Comparison of ENCODE assay signal across 8 cellular contexts in the genomic region with DNA sequence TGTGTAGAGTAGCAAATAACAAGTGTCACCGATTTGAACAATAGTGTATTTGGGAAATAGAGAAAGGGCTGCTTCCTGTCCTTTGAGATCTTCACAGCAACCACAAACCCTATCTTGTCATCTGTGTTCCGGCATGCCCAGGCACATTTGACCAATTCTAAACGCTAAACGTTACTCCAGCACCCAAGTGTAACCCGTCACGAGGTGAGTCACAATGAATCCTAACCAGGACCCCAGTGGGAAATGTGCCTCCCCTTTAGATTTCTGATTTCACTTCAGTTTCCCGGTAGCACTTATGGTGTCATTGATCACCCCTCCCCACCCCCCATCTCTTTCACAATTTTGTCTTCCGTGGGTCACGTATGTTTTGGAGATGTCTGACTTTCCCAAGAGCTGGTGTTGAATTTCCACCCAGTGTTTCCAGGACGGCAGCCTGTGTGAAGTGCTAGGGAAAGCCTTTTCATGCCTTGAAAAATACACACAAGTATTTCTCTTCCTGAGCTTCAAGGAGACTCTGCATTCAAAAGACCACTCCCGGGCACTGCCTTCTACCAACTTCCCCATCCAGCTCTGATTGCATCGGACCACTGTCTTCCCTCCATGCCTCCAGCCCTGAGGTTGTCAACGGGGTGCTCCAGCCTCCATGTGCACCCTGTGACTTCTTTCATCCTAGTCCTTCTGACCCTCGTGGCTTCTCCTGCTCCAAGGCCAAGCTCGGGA. TPM values are rescaled to one million over a fixed set of nuclear protein-coding genes. Genes with fewer than 3 reads are reported as not detected.
A peak's percentile ranks its signal among the peaks of the same experiment; 100 is the strongest.
DNase-seq lines count a peak whose midpoint lies in the region; ATAC-seq and TF ChIP-seq lines count a peak whose summit lies in the region.

No MANE protein-coding gene starts in this region.

- H3K27me3 ChIP-seq in GM06990 (replicated peaks; ENCODE audit: control insufficient read depth, insufficient read depth, low read length): no peaks in the 10 kb centered on the region
- no peaks in the 10 kb centered on the region for H3K27me3 ChIP-seq in RWPE2 (ENCODE audit: insufficient read depth, poor library complexity, severe bottlenecking)
- no peaks in the 10 kb centered on the region for H3K27me3 ChIP-seq in smooth muscle cell (ENCODE audit: low read depth)
- no peaks in the 10 kb centered on the region for H3K27me3 ChIP-seq in gastrocnemius medialis

- H3K4me3 ChIP-seq in GM06990 (replicated peaks; ENCODE audit: low read depth, low read length): peak overlapping the region; percentile 15
- no peak overlapping the region for H3K4me3 ChIP-seq in RWPE2 (ENCODE audit: severe bottlenecking)
- H3K4me3 ChIP-seq in smooth muscle cell: no peak overlapping the region
- H3K4me3 ChIP-seq in gastrocnemius medialis: no peak overlapping the region

- intact Hi-C loops in Calu3 (cut with micrococcal nuclease; ENCODE audit: unreplicated experiment) (no loop called here), gastrocnemius medialis (cut with DNase I; ENCODE audit: low total_unique reads) (no loop called here)

- H2AFZ ChIP-seq in smooth muscle cell (ENCODE audit: low read depth): no peak overlapping the region

- peak; percentile 56 for DNase-seq in GM06990 (ENCODE audit: extremely low read depth, insufficient read length)
- no peak for DNase-seq in RWPE2 (ENCODE audit: low spot score)
- peak; percentile 39 to 42 (median 40) for DNase-seq in immature natural killer cell
- no peak for DNase-seq in smooth muscle cell (lab: John Stamatoyannopoulos, UW; ENCODE audit: unreplicated experiment)
- no peak for DNase-seq in Calu3
- no peak for DNase-seq in NCI-H524 treated with DMSO at 0.1 percent for 48 hours (lab: John Stamatoyannopoulos, UW)
- DNase-seq in gastrocnemius medialis: no peak

- no peak for TF ChIP-seq CTCF in GM06990 (IDR thresholded peaks at IDR 0.05; ENCODE audit: insufficient read depth, low read length, poor library complexity, severe bottlenecking)
- no peak for TF ChIP-seq CTCF in RWPE2 (IDR thresholded peaks at IDR 0.05; ENCODE audit: poor library complexity, severe bottlenecking)
- TF ChIP-seq CTCF in smooth muscle cell (IDR thresholded peaks at IDR 0.05; ENCODE audit: borderline replicate concordance, insufficient read depth, poor library complexity, severe bottlenecking): no peak
- no peak for TF ChIP-seq CTCF in Calu3 (IDR thresholded peaks at IDR 0.05; ENCODE audit: unreplicated experiment)
- no peak for TF ChIP-seq CTCF in gastrocnemius medialis (IDR thresholded peaks at IDR 0.05 in 4 of 5, conservative IDR thresholded peaks at IDR 0.05 in 1 of 5)

- peaks cover 0 to 4% (median 1%) of the 10 kb centered on the region in 3 donors for H3K27me3 Mint-ChIP-seq in immature natural killer cell (ENCODE audit: low read depth in 3 of 3)
- H3K27me3 Mint-ChIP-seq in Calu3 (ENCODE audit: unreplicated experiment): no peaks in the 10 kb centered on the region

- no peak overlapping the region for H3K9ac ChIP-seq in smooth muscle cell (ENCODE audit: low read depth)

- CTCF ChIA-PET in Calu3 (lab: Charles Lee): no interaction called here

- peak overlapping the region; percentile 72 to 84 (median 80) for H3K4me3 Mint-ChIP-seq in immature natural killer cell
- H3K4me3 Mint-ChIP-seq in Calu3 (ENCODE audit: low read depth, unreplicated experiment): no peak overlapping the region

- H3K79me2 ChIP-seq in smooth muscle cell (ENCODE audit: low read depth): no peaks in the 10 kb centered on the region

- no peaks in the 10 kb centered on the region for H3F3A ChIP-seq in smooth muscle cell (ENCODE audit: low read depth)

- H3K27ac ChIP-seq in RWPE2 (ENCODE audit: poor library complexity, severe bottlenecking) (peak overlapping the region; percentile 47), smooth muscle cell (ENCODE audit: low read depth) (no peak overlapping the region), gastrocnemius medialis (no peak overlapping the region)

- H3K4me2 ChIP-seq in smooth muscle cell: no peak overlapping the region

- H3K27ac Mint-ChIP-seq in immature natural killer cell (peak overlapping the region; percentile 38 to 90 (median 79)), Calu3 (ENCODE audit: unreplicated experiment) (no peak overlapping the region)

- H3K9me3 ChIP-seq in RWPE2 (ENCODE audit: severe bottlenecking) (no peaks in the 10 kb centered on the region), smooth muscle cell (replicated peaks; ENCODE audit: low read depth) (no peaks in the 10 kb centered on the region), gastrocnemius medialis (no peaks in the 10 kb centered on the region)

- TF ChIP-seq POLR2A in gastrocnemius medialis (IDR thresholded peaks at IDR 0.05): no peak

- no peaks in the 10 kb centered on the region for H3K9me3 Mint-ChIP-seq in immature natural killer cell
- H3K9me3 Mint-ChIP-seq in Calu3 (ENCODE audit: low read depth, unreplicated experiment): peaks cover 2% of the 10 kb centered on the region

- in situ Hi-C loops in gastrocnemius medialis (cut with MboI; ENCODE audit: low sequenced_read_pairs in 4 of 4): loop anchor here in 1 of 4 donors (10.0 kb wide), 1 partner anchor 58 kb away; no protein-coding TSS in a partner anchor

- peaks cover 15% of the 10 kb centered on the region for H3K4me1 ChIP-seq in RWPE2 (ENCODE audit: insufficient read depth, poor library complexity, severe bottlenecking)
- no peaks in the 10 kb centered on the region for H3K4me1 ChIP-seq in smooth muscle cell (ENCODE audit: low read depth)
- no peaks in the 10 kb centered on the region for H3K4me1 ChIP-seq in gastrocnemius medialis

- BruUV-seq in Calu3 (replicated peaks; lab: Mats Ljungman, UMichigan): no TSS peak

- 85% methylated on average over 15 of the region's 15 CpGs for WGBS in smooth muscle cell (ENCODE audit: low lambda C conversion rate)

- H3K4me1 Mint-ChIP-seq in immature natural killer cell (peaks cover 30 to 33% of the 10 kb centered on the region in 2 donors), Calu3 (ENCODE audit: low read depth, unreplicated experiment) (no peaks in the 10 kb centered on the region)

- peak; percentile 82 for ATAC-seq in GM21723 (IDR thresholded peaks at IDR 0.05; ENCODE audit: unreplicated experiment)
- ATAC-seq in RWPE2 (ENCODE audit: low read depth): peak; percentile 71
- ATAC-seq in gastrocnemius medialis: no peak

- H3K36me3 ChIP-seq in GM06990 (ENCODE audit: control insufficient read depth, insufficient read depth, low read length) (no peaks in the 10 kb centered on the region), RWPE2 (ENCODE audit: low read depth) (no peaks in the 10 kb centered on the region), smooth muscle cell (ENCODE audit: low read depth) (no peaks in the 10 kb centered on the region), gastrocnemius medialis (no peaks in the 10 kb centered on the region)

- H4K20me1 ChIP-seq in smooth muscle cell (ENCODE audit: low read depth): no peaks in the 10 kb centered on the region

- H3K36me3 Mint-ChIP-seq in immature natural killer cell: peaks cover 0 to 3% (median 0%) of the 10 kb centered on the region in 3 donors
- no peaks in the 10 kb centered on the region for H3K36me3 Mint-ChIP-seq in Calu3 (ENCODE audit: insufficient read depth, unreplicated experiment)

RNA-seq across cellular contexts. Expression of gene C11orf24, which starts 10.5 kb away (rescaled TPM):
- polyA plus RNA-seq in immature natural killer cell: 10 to 100 TPM; 10.4 to 27.1 (median 12.6) TPM
- 48.6 and 58.1 TPM in 2 replicates for total RNA-seq in smooth muscle cell
- polyA plus RNA-seq in smooth muscle cell: 94.1 and 97.5 TPM in 2 replicates
- total RNA-seq in Calu3 (2022): 46.3 and 52.3 TPM in 2 replicates
- total RNA-seq in gastrocnemius medialis: 10 to 100 TPM in 2 of 4 donors, 1 to 10 TPM in 2; 8.1 to 19.3 (median 10.6) TPM

RNA-seq across cellular contexts. Expression of gene LRP5, which starts 30.1 kb away (rescaled TPM):
- 1 to 10 TPM in 1 of 3 donors, under 1 TPM in 2; 0.03 to 1.2 (median 0.66) TPM for polyA plus RNA-seq in immature natural killer cell
- total RNA-seq in smooth muscle cell: 16.1 and 17.7 TPM in 2 replicates
- 26.5 and 26.6 TPM in 2 replicates for polyA plus RNA-seq in smooth muscle cell
- 64.8 and 82.0 TPM in 2 replicates for total RNA-seq in Calu3 (2022)
- total RNA-seq in gastrocnemius medialis: 10 to 100 TPM in 2 of 4 donors, 1 to 10 TPM in 2; 3.7 to 12.3 (median 8.1) TPM

Comparison
In these comparisons a context has a peak if more than half of its experiments do, and no peak if none do; other contexts are left out.
1. DNase-seq: peak in GM06990 (single experiment) and immature natural killer cell (3 of 3); none in RWPE2 (single experiment), smooth muscle cell (single experiment), Calu3 (single experiment), NCI-H524 treated with DMSO at 0.1 percent for 48 hours (single experiment) and gastrocnemius medialis (0 of 2).
2. ATAC-seq: peak in GM21723 (single experiment) and RWPE2 (single experiment); none in gastrocnemius medialis (0 of 2).